Comparison of ENCODE assay signal across 19 cellular contexts in genomic region chr7:120992272-120993010, GRCh38. TPM values are rescaled to one million over a fixed set of nuclear protein-coding genes. Genes with fewer than 3 reads are reported as not detected.
DNase-seq lines count a peak whose midpoint lies in the region; ATAC-seq and TF ChIP-seq lines count a peak whose summit lies in the region.
"Had no signal": no experiment of that assay in that cellular context is flagged by ENCODE, and none has a peak within 500 bp of the region (broad histone marks: within the 10 kb centered on the region; RNA-seq: fewer than 3 reads in every experiment).

No MANE protein-coding gene starts in this region.

- H3K4me3 ChIP-seq in MG63 (peak overlapping the region; percentile 55), tibial artery (peak overlapping the region; percentile 63)
- H3K4me3 ChIP-seq: HAP-1 had no signal

- H3K27me3 Mint-ChIP-seq in chondrocyte (ENCODE audit: low read depth) (no peaks in the 10 kb centered on the region), nephron (ENCODE audit: low read depth) (peaks cover 19% of the 10 kb centered on the region)

- no peak for ATAC-seq in HG03095 (IDR thresholded peaks at IDR 0.05; ENCODE audit: unreplicated experiment)
- ATAC-seq: naive thymus-derived CD8-positive, alpha-beta T cell; Panc1 had no signal

- H3K36me3 Mint-ChIP-seq in chondrocyte (ENCODE audit: low read depth) (no peaks in the 10 kb centered on the region), nephron (ENCODE audit: low read depth) (peaks cover 19% of the 10 kb centered on the region)
- H3K36me3 Mint-ChIP-seq: naive thymus-derived CD8-positive, alpha-beta T cell had no signal

- H3K4me1 ChIP-seq in tibial artery: peaks cover 0 to 58% (median 19%) of the 10 kb centered on the region in 4 donors

- H3K9me3 ChIP-seq in MG63: no peaks in the 10 kb centered on the region
- no peaks in the 10 kb centered on the region for H3K9me3 ChIP-seq in tibial artery
- H3K9me3 ChIP-seq: HAP-1 had no signal

- H3K9me3 Mint-ChIP-seq in chondrocyte (ENCODE audit: low read depth): no peaks in the 10 kb centered on the region
- no peaks in the 10 kb centered on the region for H3K9me3 Mint-ChIP-seq in nephron
- H3K9me3 Mint-ChIP-seq: central memory CD8-positive, alpha-beta T cell; naive thymus-derived CD8-positive, alpha-beta T cell; stimulated activated naive CD8-positive, alpha-beta T cell treated with anti-CD3 and anti-CD28 coated beads, Interleukin-15, Interleukin-2, amounts not matched to agents 100 ng/mL and 50 ng/mL, for 24 hours; T-helper 1 cell treated with Interleukin-12 subunit alpha and Interleukin-12 subunit beta and Interleukin-4 antibody, amounts not matched to agents 30 μg/mL and 1 μg/mL, for 36 hours had no signal

- peak overlapping the region; percentile 25 for H3K27ac Mint-ChIP-seq in chondrocyte (ENCODE audit: unreplicated experiment)
- peak overlapping the region; percentile 57 to 96 (median 66) for H3K27ac Mint-ChIP-seq in nephron
- H3K27ac Mint-ChIP-seq: CD14-positive monocyte; naive thymus-derived CD8-positive, alpha-beta T cell; stimulated activated naive CD8-positive, alpha-beta T cell treated with anti-CD3 and anti-CD28 coated beads, Interleukin-15, Interleukin-2, amounts not matched to agents 100 ng/mL and 50 ng/mL, for 24 hours; T-helper 1 cell treated with Interleukin-12 subunit alpha and Interleukin-12 subunit beta and Interleukin-4 antibody, amounts not matched to agents 30 μg/mL and 1 μg/mL, for 36 hours had no signal

- H3K36me3 ChIP-seq in MG63: peaks cover 20% of the 10 kb centered on the region
- H3K36me3 ChIP-seq in tibial artery: no peaks in the 10 kb centered on the region
- H3K36me3 ChIP-seq: HAP-1 had no signal

- intact Hi-C loops in tibial artery (cut with DNase I; ENCODE audit: low total_unique reads): no loop called here

- H3K27me3 ChIP-seq in MG63: no peaks in the 10 kb centered on the region
- no peaks in the 10 kb centered on the region for H3K27me3 ChIP-seq in tibial artery

- peak overlapping the region; percentile 87 to 89 for H3K27ac ChIP-seq in tibial artery

- DNase-seq in MG63 (no peak), chondrocyte (ENCODE audit: low spot score) (no peak), tibial artery (no peak), G401 (ENCODE audit: low spot score) (no peak)
- DNase-seq in stimulated activated CD4-positive, alpha-beta T cell treated with anti-CD3 and anti-CD28 coated beads, Interleukin-2, amount 100 ng/mL, for 48 hours: no peak
- DNase-seq: activated CD4-positive, alpha-beta T cell treated with anti-CD3 and anti-CD28 coated beads for 1 hour; activated naive CD4-positive, alpha-beta T cell treated with anti-CD3 and anti-CD28 coated beads, Interleukin-2, amount 50 U/mL, for 16 hours; naive thymus-derived CD8-positive, alpha-beta T cell; NCI-H2081; NCI-H524 treated with DMSO at 0.1 percent for 48 hours; small intestine had no signal

- in situ Hi-C loops in G401 (cut with HindIII; ENCODE audit: low sequenced_read_pairs): no loop called here

- TF ChIP-seq CTCF in chondrocyte (IDR thresholded peaks at IDR 0.05) (no peak), nephron (IDR thresholded peaks at IDR 0.05; ENCODE audit: unreplicated experiment in 3 of 3) (no peak), tibial artery (IDR thresholded peaks at IDR 0.05) (no peak)

- H3K4me1 Mint-ChIP-seq in chondrocyte (ENCODE audit: low read depth) (peaks cover 73% of the 10 kb centered on the region), nephron (peaks cover 57% of the 10 kb centered on the region)

- H3K4me3 Mint-ChIP-seq in chondrocyte (ENCODE audit: unreplicated experiment) (no peak overlapping the region), nephron (peak overlapping the region; percentile 76 to 94 (median 81))
- H3K4me3 Mint-ChIP-seq: central memory CD8-positive, alpha-beta T cell; naive thymus-derived CD8-positive, alpha-beta T cell; stimulated activated naive CD8-positive, alpha-beta T cell treated with anti-CD3 and anti-CD28 coated beads, Interleukin-15, Interleukin-2, amounts not matched to agents 100 ng/mL and 50 ng/mL, for 24 hours; T-helper 1 cell treated with Interleukin-12 subunit alpha and Interleukin-12 subunit beta and Interleukin-4 antibody, amounts not matched to agents 30 μg/mL and 1 μg/mL, for 36 hours had no signal

RNA-seq across cellular contexts. Expression of gene CPED1, which starts 3.9 kb away (rescaled TPM):
- total RNA-seq in MG63 (2014; rRNA removed; shearing (Covaris generic); ENCODE audit: low replicate concordance): 3.3 and 3.7 TPM in 2 replicates
- total RNA-seq in chondrocyte: 2.8 to 4.9 TPM (median 4.0 TPM) in 3 replicates
- total RNA-seq in G401 (2014; rRNA removed; shearing (Covaris generic)): 21.5 and 30.7 TPM in 2 replicates
- total RNA-seq: naive thymus-derived CD8-positive, alpha-beta T cell had no signal

RNA-seq across cellular contexts. Expression of gene ING3, which starts 41.9 kb away (rescaled TPM):
- 14.1 and 19.1 TPM in 2 replicates for total RNA-seq in MG63 (2014; rRNA removed; shearing (Covaris generic); ENCODE audit: low replicate concordance)
- 14.2 to 18.6 TPM (median 17.4 TPM) in 3 replicates for total RNA-seq in chondrocyte
- total RNA-seq in G401 (2014; rRNA removed; shearing (Covaris generic)): 8.5 and 18.9 TPM in 2 replicates
